10 cellular contexts compared by ENCODE assay signal in the genomic region with DNA sequence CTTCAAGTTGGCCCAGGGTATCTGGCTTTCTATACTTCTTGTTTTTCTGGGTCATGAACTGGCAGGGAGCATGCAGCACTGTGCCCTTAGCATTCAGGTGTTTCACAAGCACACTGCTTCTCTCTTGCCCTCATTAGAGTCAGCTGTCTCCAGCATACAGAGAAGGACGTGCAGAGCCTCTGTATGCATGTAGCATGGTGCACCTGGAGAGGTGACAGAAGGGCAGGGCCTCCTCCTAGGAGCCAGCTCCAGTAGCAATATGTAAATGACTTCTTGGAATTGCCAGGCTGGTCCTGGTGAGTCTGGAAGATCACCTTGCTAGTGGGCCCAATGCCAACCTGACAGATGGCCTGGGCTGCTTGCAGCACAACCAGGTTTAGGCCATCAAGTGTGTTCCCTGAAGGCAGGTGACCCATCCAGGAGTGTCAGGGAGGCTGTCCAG. TPM values are rescaled to one million over a fixed set of nuclear protein-coding genes. Genes with fewer than 3 reads are reported as not detected.
A peak's percentile ranks its signal among the peaks of the same experiment; 100 is the strongest.
DNase-seq lines count a peak whose midpoint lies in the region; ATAC-seq and TF ChIP-seq lines count a peak whose summit lies in the region.
"Had no signal": no experiment of that assay in that cellular context is flagged by ENCODE, and none has a peak within 500 bp of the region (broad histone marks: within the 10 kb centered on the region; RNA-seq: fewer than 3 reads in every experiment).

No MANE protein-coding gene starts in this region.

- H3K36me3 Mint-ChIP-seq in activated CD4-positive, alpha-beta memory T cell treated with anti-CD3 and anti-CD28 coated beads for 36 hours, result no peaks in the 10 kb centered on the region
- no peaks in the 10 kb centered on the region for H3K36me3 Mint-ChIP-seq in activated CD4-positive, alpha-beta memory T cell treated with anti-CD3 and anti-CD28 coated beads, Interleukin-2, amount 10 ng/mL, durations not matched to agents 7 days and 5 days (ENCODE audit: low read depth)
- no peaks in the 10 kb centered on the region for H3K36me3 Mint-ChIP-seq in osteocyte (ENCODE audit: unreplicated experiment)

- no peaks in the 10 kb centered on the region for H3K36me3 ChIP-seq in suprapubic skin
- H3K36me3 ChIP-seq: spleen had no signal

- peak; percentile 9 for DNase-seq in activated CD4-positive, alpha-beta memory T cell treated with anti-CD3 and anti-CD28 coated beads for 36 hours
- no peak for DNase-seq in activated CD4-positive, alpha-beta memory T cell treated with anti-CD3 and anti-CD28 coated beads, Interleukin-2, amount 10 ng/mL, durations not matched to agents 7 days and 5 days
- peak; percentile 94 for DNase-seq in NCI-H2196 treated with DMSO at 0.1 percent for 48 hours (lab: John Stamatoyannopoulos, UW; ENCODE audit: unreplicated experiment)
- peak in 1 of 10 donors; percentile 93 for DNase-seq in dorsolateral prefrontal cortex
- DNase-seq in suprapubic skin (ENCODE audit: low spot score in 2 of 2), result peak in 1 of 2 donors; percentile 69
- no peak for DNase-seq in osteocyte (ENCODE audit: extremely low spot score, unreplicated experiment)
- DNase-seq in stimulated activated CD4-positive, alpha-beta T cell treated with anti-CD3 and anti-CD28 coated beads, Interleukin-1b, Interleukin-23, amount 100 ng/mL, for 48 hours, result no peak
- DNase-seq: IMR-90, spleen had no signal

- no peak overlapping the region for H3K27ac Mint-ChIP-seq in activated CD4-positive, alpha-beta memory T cell treated with anti-CD3 and anti-CD28 coated beads for 36 hours
- H3K27ac Mint-ChIP-seq in activated CD4-positive, alpha-beta memory T cell treated with anti-CD3 and anti-CD28 coated beads, Interleukin-2, amount 10 ng/mL, durations not matched to agents 7 days and 5 days, result no peak overlapping the region
- H3K27ac Mint-ChIP-seq in osteocyte (ENCODE audit: unreplicated experiment), result no peak overlapping the region

- TF ChIP-seq CTCF in dorsolateral prefrontal cortex (IDR thresholded peaks at IDR 0.05 in 54 of 56, conservative IDR thresholded peaks at IDR 0.05 in 2 of 56; ENCODE audit: low read depth in 1 of 56, partially characterized antibody in 56 of 56) (no peak), suprapubic skin (IDR thresholded peaks at IDR 0.05) (no peak), osteocyte (IDR thresholded peaks at IDR 0.05) (no peak)

- H3K27me3 ChIP-seq in dorsolateral prefrontal cortex (no peaks in the 10 kb centered on the region), suprapubic skin (no peaks in the 10 kb centered on the region)

- H3K4me3 Mint-ChIP-seq in activated CD4-positive, alpha-beta memory T cell treated with anti-CD3 and anti-CD28 coated beads for 36 hours, result no peak overlapping the region
- no peak overlapping the region for H3K4me3 Mint-ChIP-seq in activated CD4-positive, alpha-beta memory T cell treated with anti-CD3 and anti-CD28 coated beads, Interleukin-2, amount 10 ng/mL, durations not matched to agents 7 days and 5 days
- no peak overlapping the region for H3K4me3 Mint-ChIP-seq in osteocyte (ENCODE audit: unreplicated experiment)

- H3K27me3 Mint-ChIP-seq in activated CD4-positive, alpha-beta memory T cell treated with anti-CD3 and anti-CD28 coated beads for 36 hours, result peaks cover 31% of the 10 kb centered on the region
- peaks cover 13% of the 10 kb centered on the region for H3K27me3 Mint-ChIP-seq in activated CD4-positive, alpha-beta memory T cell treated with anti-CD3 and anti-CD28 coated beads, Interleukin-2, amount 10 ng/mL, durations not matched to agents 7 days and 5 days
- peaks cover 33% of the 10 kb centered on the region for H3K27me3 Mint-ChIP-seq in osteocyte (ENCODE audit: unreplicated experiment)

- no peak for TF ChIP-seq POLR2A in suprapubic skin (IDR thresholded peaks at IDR 0.05)

- peaks cover 47% of the 10 kb centered on the region for H3K4me1 ChIP-seq in suprapubic skin

- H3K4me3 ChIP-seq in dorsolateral prefrontal cortex, result no peak overlapping the region
- no peak overlapping the region for H3K4me3 ChIP-seq in suprapubic skin
- H3K4me3 ChIP-seq: spleen had no signal

- no peaks in the 10 kb centered on the region for H3K9me3 Mint-ChIP-seq in activated CD4-positive, alpha-beta memory T cell treated with anti-CD3 and anti-CD28 coated beads for 36 hours
- H3K9me3 Mint-ChIP-seq in activated CD4-positive, alpha-beta memory T cell treated with anti-CD3 and anti-CD28 coated beads, Interleukin-2, amount 10 ng/mL, durations not matched to agents 7 days and 5 days, result no peaks in the 10 kb centered on the region
- no peaks in the 10 kb centered on the region for H3K9me3 Mint-ChIP-seq in osteocyte (ENCODE audit: unreplicated experiment)

- no peaks in the 10 kb centered on the region for H3K9me3 ChIP-seq in suprapubic skin
- H3K9me3 ChIP-seq: spleen had no signal

- no peak for ATAC-seq in HG03045 (IDR thresholded peaks at IDR 0.05; ENCODE audit: unreplicated experiment)

- no peak for TF ChIP-seq EP300 in suprapubic skin (IDR thresholded peaks at IDR 0.05)

- WGBS in suprapubic skin, result 43% methylated on average over 1 of the region's 1 CpG

- peaks cover 28% of the 10 kb centered on the region for H3K4me1 Mint-ChIP-seq in activated CD4-positive, alpha-beta memory T cell treated with anti-CD3 and anti-CD28 coated beads for 36 hours (ENCODE audit: low read depth)
- H3K4me1 Mint-ChIP-seq in activated CD4-positive, alpha-beta memory T cell treated with anti-CD3 and anti-CD28 coated beads, Interleukin-2, amount 10 ng/mL, durations not matched to agents 7 days and 5 days, result peaks cover 28% of the 10 kb centered on the region
- H3K4me1 Mint-ChIP-seq in osteocyte (ENCODE audit: unreplicated experiment), result no peaks in the 10 kb centered on the region

- intact Hi-C loops in activated CD4-positive, alpha-beta memory T cell treated with anti-CD3 and anti-CD28 coated beads for 36 hours (cut with micrococcal nuclease), result no loop called here
- intact Hi-C loops in dorsolateral prefrontal cortex (cut with DNase I), result no loop called here

- POLR2A ChIA-PET in activated CD4-positive, alpha-beta memory T cell treated with anti-CD3 and anti-CD28 coated beads for 36 hours (lab: Charles Lee), result interaction anchor here (2.8 kb wide), 1 partner anchor 45 kb away, joined by 28 read pairs; the partner anchor contains the start of gene ATP2C1
- POLR2A ChIA-PET in activated CD4-positive, alpha-beta memory T cell treated with anti-CD3 and anti-CD28 coated beads, Interleukin-2, amount 10 ng/mL, durations not matched to agents 7 days and 5 days (lab: Charles Lee), result no interaction called here

- H3K27ac ChIP-seq in dorsolateral prefrontal cortex (peak overlapping the region in 32 of 59 donors; percentile 6 to 83 (median 58)), suprapubic skin (peak overlapping the region; percentile 85)
- H3K27ac ChIP-seq: spleen had no signal

- CTCF ChIA-PET in activated CD4-positive, alpha-beta memory T cell treated with anti-CD3 and anti-CD28 coated beads for 36 hours (lab: Charles Lee), result interaction anchor here (2.0 kb wide), 1 partner anchor 89 kb away, joined by 7 read pairs; no protein-coding TSS in a partner anchor
- CTCF ChIA-PET in activated CD4-positive, alpha-beta memory T cell treated with anti-CD3 and anti-CD28 coated beads, Interleukin-2, amount 10 ng/mL, durations not matched to agents 7 days and 5 days (lab: Charles Lee), result interaction anchor here (2.0 kb wide), 1 partner anchor 45 kb away, joined by 8 read pairs; the partner anchor contains the start of gene ATP2C1

RNA-seq across cellular contexts. Expression of gene ATP2C1, which starts 44.8 kb away (rescaled TPM):
- 10 to 100 TPM; 49.8 to 53.2 TPM for total RNA-seq in activated CD4-positive, alpha-beta memory T cell treated with anti-CD3 and anti-CD28 coated beads for 36 hours
- total RNA-seq in activated CD4-positive, alpha-beta memory T cell treated with anti-CD3 and anti-CD28 coated beads, Interleukin-2, amount 10 ng/mL, durations not matched to agents 7 days and 5 days, result 10 to 100 TPM; 57.5 to 63.8 TPM
- total RNA-seq in dorsolateral prefrontal cortex (100 to 1,000 TPM in 117 of 120 experiments, 10 to 100 TPM in 3; 90.0 to 170 (median 123) TPM), suprapubic skin (10 to 100 TPM; 55.1 to 69.9 (median 64.3) TPM), osteocyte (68.3 and 69.2 TPM in 2 replicates)

Comparison
In these comparisons a context has a peak if more than half of its experiments do, and no peak if none do; other contexts are left out.
1. DNase-seq: peak in activated CD4-positive, alpha-beta memory T cell treated with anti-CD3 and anti-CD28 coated beads for 36 hours (single experiment) and NCI-H2196 treated with DMSO at 0.1 percent for 48 hours (single experiment); none in activated CD4-positive, alpha-beta memory T cell treated with anti-CD3 and anti-CD28 coated beads, Interleukin-2, amount 10 ng/mL, durations not matched to agents 7 days and 5 days (single experiment), osteocyte (single experiment) and stimulated activated CD4-positive, alpha-beta T cell treated with anti-CD3 and anti-CD28 coated beads, Interleukin-1b, Interleukin-23, amount 100 ng/mL, for 48 hours (single experiment).